Comparison of ENCODE assay signal across 1 cellular context in the genomic region with DNA sequence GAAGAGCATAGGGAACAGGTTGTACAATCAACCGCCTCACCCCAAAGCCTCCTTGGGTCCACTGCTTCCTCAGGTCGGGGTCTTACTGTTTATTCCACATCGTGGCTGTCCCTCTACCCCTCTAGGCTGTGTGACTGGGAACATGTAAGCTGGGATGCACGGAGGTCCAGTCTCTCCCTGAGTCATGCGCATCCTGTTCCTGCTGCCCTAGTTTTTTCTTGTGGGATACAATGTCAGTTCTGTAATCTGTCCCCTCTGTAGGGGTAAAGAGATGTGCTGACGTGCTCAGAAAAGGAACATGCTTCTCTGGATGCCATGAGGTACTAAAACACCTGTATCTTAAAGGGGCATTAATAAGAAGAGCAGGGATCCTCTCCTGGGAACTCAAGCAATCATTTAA.
TF ChIP-seq lines count a peak whose summit lies in the region.

No MANE protein-coding gene starts in this region.

TF ChIP-seq in liver, 16 proteins besides CTCF, POLR2A, EP300 and RAD21 (continued from another document):
- TF ChIP-seq ZBTB33 (IDR thresholded peaks at IDR 0.05) (no peak), REST (IDR thresholded peaks at IDR 0.05) (no peak), GABPA (IDR thresholded peaks at IDR 0.05 in 1 of 2, conservative IDR thresholded peaks at IDR 0.05 in 1 of 2) (no peak), SP1 (IDR thresholded peaks at IDR 0.05) (no peak), FOXA1 (IDR thresholded peaks at IDR 0.05) (no peak), TAF1 (conservative IDR thresholded peaks at IDR 0.05) (no peak), JUND (IDR thresholded peaks at IDR 0.05) (no peak), HNF4G (IDR thresholded peaks at IDR 0.05) (no peak), HNF4A (conservative IDR thresholded peaks at IDR 0.05) (no peak), MAX (IDR thresholded peaks at IDR 0.05) (no peak), EGR1 (IDR thresholded peaks at IDR 0.05; ENCODE audit: low read depth in 2 of 2) (no peak)
- TF ChIP-seq, protein P1, sequence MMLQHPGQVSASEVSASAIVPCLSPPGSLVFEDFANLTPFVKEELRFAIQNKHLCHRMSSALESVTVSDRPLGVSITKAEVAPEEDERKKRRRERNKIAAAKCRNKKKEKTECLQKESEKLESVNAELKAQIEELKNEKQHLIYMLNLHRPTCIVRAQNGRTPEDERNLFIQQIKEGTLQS (IDR thresholded peaks at IDR 0.05) = no peak
